ENCODE assay signal across 9 cellular contexts in the genomic region with DNA sequence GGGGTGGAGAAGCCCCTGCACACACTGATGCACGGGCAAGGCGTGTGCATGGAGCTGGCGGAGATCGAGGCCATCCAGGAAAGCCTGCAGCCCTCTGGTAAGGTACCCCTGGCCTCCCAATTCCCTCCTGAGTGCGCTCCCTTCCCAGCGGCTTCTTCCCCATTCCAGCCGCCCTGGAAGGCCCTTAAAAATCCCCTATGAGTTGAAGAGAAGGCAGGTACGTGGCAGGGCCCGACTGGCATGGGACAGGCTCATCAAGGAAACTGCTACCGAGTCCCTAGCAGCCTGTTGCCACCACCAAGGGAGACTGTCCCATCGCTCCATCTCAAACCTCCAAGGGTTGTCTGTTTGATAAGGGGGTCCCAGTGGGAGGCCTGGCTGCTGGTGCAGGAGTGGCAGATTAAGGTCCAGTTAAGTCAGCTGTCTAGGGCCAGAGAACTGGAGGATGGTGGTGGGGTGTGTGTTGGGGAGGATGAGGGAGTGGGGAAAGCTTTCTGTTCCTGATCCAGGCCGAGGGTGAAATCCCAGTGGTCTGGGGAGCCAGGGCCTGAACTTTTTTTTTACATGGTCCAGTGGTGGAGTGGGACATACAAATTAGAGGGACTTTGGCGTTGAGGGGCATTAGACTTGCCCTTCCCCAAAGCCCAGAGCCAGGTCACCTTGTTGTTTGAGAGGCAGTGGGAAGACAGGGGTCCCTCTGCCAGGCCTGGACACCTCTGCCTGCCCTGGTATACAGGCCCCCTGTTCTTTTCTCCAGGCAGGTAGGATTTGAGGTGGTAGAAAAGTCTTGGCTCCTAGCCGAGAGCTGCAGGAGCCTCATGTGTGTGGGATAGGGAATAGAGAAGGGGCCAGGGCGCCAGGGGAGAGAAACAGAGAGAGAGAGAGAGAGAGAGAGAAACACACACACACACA. TPM values are rescaled to one million over a fixed set of nuclear protein-coding genes. Genes with fewer than 3 reads are reported as not detected.
DNase-seq lines count a peak whose midpoint lies in the region; ATAC-seq, FAIRE-seq and TF ChIP-seq lines count a peak whose summit lies in the region.
"Had no signal": no experiment of that assay in that cellular context is flagged by ENCODE, and none has a peak within 500 bp of the region (broad histone marks: within the 10 kb centered on the region; RNA-seq: fewer than 3 reads in every experiment).

No MANE protein-coding gene starts in this region.

- peak overlapping the region; percentile 82 for H3K4me3 ChIP-seq in astrocyte (ENCODE audit: insufficient read depth, low read depth, low read length)
- H3K4me3 ChIP-seq in HepG2 (replicated peaks in 1 of 3; ENCODE audit: insufficient read depth in 1 of 3, low read depth in 2 of 3, low read length in 3 of 3): peak overlapping the region; percentile 38 to 81 (median 67)
- peak overlapping the region; percentile 56 to 74 (median 66) for H3K4me3 ChIP-seq in transverse colon

- no peak for TF ChIP-seq CTCF in astrocyte (IDR thresholded peaks at IDR 0.05; ENCODE audit: insufficient read depth, low read depth, low read length)
- TF ChIP-seq CTCF in HepG2 (CRISPR knock-in tag; IDR thresholded peaks at IDR 0.05): no peak
- peak in 2 of 5 experiments; percentile 1 to 3 for TF ChIP-seq CTCF in transverse colon (IDR thresholded peaks at IDR 0.05)

- H3K27me3 ChIP-seq in astrocyte (ENCODE audit: insufficient read depth, low read length): no peaks in the 10 kb centered on the region
- peaks cover 1 to 6% of the 10 kb centered on the region in 2 experiments; a peak in 3 of 5 replicates for H3K27me3 ChIP-seq in HepG2 (ENCODE audit: control insufficient read depth in 1 of 2, insufficient read depth in 2 of 2, low read length in 2 of 2)
- H3K27me3 ChIP-seq in transverse colon: no peaks in the 10 kb centered on the region

- H3K79me2 ChIP-seq in astrocyte (ENCODE audit: insufficient read depth, low read length) (peaks cover 53% of the 10 kb centered on the region), HepG2 (ENCODE audit: insufficient read depth, low read length) (no peaks in the 10 kb centered on the region)

- H3K4me1 Mint-ChIP-seq in stimulated activated naive CD8-positive, alpha-beta T cell treated with anti-CD3 and anti-CD28 coated beads, Interleukin-15, Interleukin-2, amounts not matched to agents 100 ng/mL and 50 ng/mL, for 24 hours (ENCODE audit: low read depth): peaks cover 36% of the 10 kb centered on the region
- H3K4me1 Mint-ChIP-seq in astrocyte (ENCODE audit: low read depth, unreplicated experiment): peaks cover 14% of the 10 kb centered on the region

- H3K27me3 Mint-ChIP-seq in stimulated activated naive CD8-positive, alpha-beta T cell treated with anti-CD3 and anti-CD28 coated beads, Interleukin-15, Interleukin-2, amounts not matched to agents 100 ng/mL and 50 ng/mL, for 24 hours: peaks cover 14% of the 10 kb centered on the region
- peaks cover 6% of the 10 kb centered on the region for H3K27me3 Mint-ChIP-seq in astrocyte (ENCODE audit: low read depth, unreplicated experiment)

- no peak for FAIRE-seq in astrocyte (lab: Jason Lieb, UNC)
- FAIRE-seq in HepG2 (lab: Jason Lieb, UNC): no peak
- FAIRE-seq: endometrium had no signal

- TF ChIP-seq POLR2A in HepG2 (IDR thresholded peaks at IDR 0.05; ENCODE audit: insufficient read depth in 1 of 2, low read depth in 2 of 2, low read length in 2 of 2): no peak
- TF ChIP-seq POLR2A in transverse colon (IDR thresholded peaks at IDR 0.05): no peak

- peak overlapping the region; percentile 48 for H3K27ac ChIP-seq in astrocyte (ENCODE audit: low read depth, low read length)
- H3K27ac ChIP-seq in HepG2 (ENCODE audit: extremely low read length, insufficient read depth, low read length): no peak overlapping the region
- peak overlapping the region; percentile 94 to 98 (median 96) for H3K27ac ChIP-seq in transverse colon
- no peak overlapping the region for H3K27ac ChIP-seq in caudate nucleus (ENCODE audit: low read depth, low read length)

- no peak for DNase-seq in stimulated activated naive CD8-positive, alpha-beta T cell treated with anti-CD3 and anti-CD28 coated beads, Interleukin-15, Interleukin-2, amounts not matched to agents 100 U/mL and 50 U/mL, for 24 hours
- DNase-seq in astrocyte (ENCODE audit: low read depth) (no peak), HepG2 (ENCODE audit: low spot score) (no peak), transverse colon (peak; percentile 27), NCI-H446 (lab: John Stamatoyannopoulos, UW) (no peak), NCI-H748 (lab: John Stamatoyannopoulos, UW; ENCODE audit: unreplicated experiment) (no peak), caudate nucleus (lab: John Stamatoyannopoulos, UW) (no peak)

- peaks cover 21% of the 10 kb centered on the region for H3K4me1 ChIP-seq in astrocyte (ENCODE audit: insufficient read depth, low read length)
- H3K4me1 ChIP-seq in HepG2 (ENCODE audit: insufficient read depth, low read length): peaks cover 63% of the 10 kb centered on the region
- peaks cover 33 to 68% (median 51%) of the 10 kb centered on the region in 4 donors for H3K4me1 ChIP-seq in transverse colon

- H4K20me1 ChIP-seq in astrocyte (ENCODE audit: insufficient read depth, low read length) (peaks cover 51% of the 10 kb centered on the region), HepG2 (ENCODE audit: insufficient read depth, low read length) (no peaks in the 10 kb centered on the region)

- H3K9me3 Mint-ChIP-seq in stimulated activated naive CD8-positive, alpha-beta T cell treated with anti-CD3 and anti-CD28 coated beads, Interleukin-15, Interleukin-2, amounts not matched to agents 100 ng/mL and 50 ng/mL, for 24 hours: no peaks in the 10 kb centered on the region
- no peaks in the 10 kb centered on the region for H3K9me3 Mint-ChIP-seq in astrocyte (ENCODE audit: unreplicated experiment)

- H3K9me3 ChIP-seq in astrocyte (ENCODE audit: insufficient read depth, low read depth, low read length): no peaks in the 10 kb centered on the region
- H3K9me3 ChIP-seq in HepG2 (ENCODE audit: low read length): no peaks in the 10 kb centered on the region
- no peaks in the 10 kb centered on the region for H3K9me3 ChIP-seq in transverse colon

- TF ChIP-seq RAD21 in HepG2 (CRISPR knock-in tag; IDR thresholded peaks at IDR 0.05): no peak

- in situ Hi-C loops in HepG2 (cut with HindIII; ENCODE audit: extremely low pct_ligation_motif_present, low pct_unique_long_range_greater_than_20kb) (loop anchor here (5.0 kb wide), 2 partner anchors 88 to 118 kb away; no protein-coding TSS in a partner anchor), transverse colon (cut with MboI; ENCODE audit: low pct_ligation_motif_present in 1 of 4, low pct_unique_long_range_greater_than_20kb in 1 of 4, low sequenced_read_pairs in 3 of 4) (loop anchor here in 3 of 4 donors (5.0 to 25.0 kb wide), 2 partner anchors 88 to 93 kb away; no protein-coding TSS in a partner anchor)

- H3K4me2 ChIP-seq in astrocyte (ENCODE audit: low read length) (peak overlapping the region; percentile 93), HepG2 (ENCODE audit: low read depth, low read length) (peak overlapping the region; percentile 98)

- H2AFZ ChIP-seq in astrocyte (ENCODE audit: low read depth, low read length): peak overlapping the region; percentile 59
- no peak overlapping the region for H2AFZ ChIP-seq in HepG2 (ENCODE audit: low read length)

- H3K4me3 Mint-ChIP-seq in stimulated activated naive CD8-positive, alpha-beta T cell treated with anti-CD3 and anti-CD28 coated beads, Interleukin-15, Interleukin-2, amounts not matched to agents 100 ng/mL and 50 ng/mL, for 24 hours: peak overlapping the region; percentile 81
- peak overlapping the region; percentile 85 for H3K4me3 Mint-ChIP-seq in astrocyte (ENCODE audit: unreplicated experiment)

- POLR2A ChIA-PET in HepG2 (lab: Yijun Ruan, JAX): interaction anchor here (0.7 to 1.8 kb wide), 8 partner anchors 7 to 116 kb away, joined by 3 to 8 read pairs (median 5); a partner anchor contains a TSS

- H3K27ac Mint-ChIP-seq in stimulated activated naive CD8-positive, alpha-beta T cell treated with anti-CD3 and anti-CD28 coated beads, Interleukin-15, Interleukin-2, amounts not matched to agents 100 ng/mL and 50 ng/mL, for 24 hours: peak overlapping the region; percentile 92
- H3K27ac Mint-ChIP-seq in astrocyte (ENCODE audit: unreplicated experiment): peak overlapping the region; percentile 84

- H3K9ac ChIP-seq in astrocyte (ENCODE audit: low read length) (peak overlapping the region; percentile 88), HepG2 (ENCODE audit: insufficient read depth, low read depth, low read length) (peak overlapping the region; percentile 20; the same call in 1 of the 2 replicates)

- intact Hi-C loops in HepG2 (cut with micrococcal nuclease; ENCODE audit: unreplicated experiment): loop anchor here (2.0 kb wide), 1 partner anchor 19 kb away; no protein-coding TSS in a partner anchor
- intact Hi-C loops in transverse colon (cut with DNase I; ENCODE audit: low total_unique reads): loop anchor here (1.0 to 5.0 kb wide), 3 partner anchors 22 to 88 kb away; no protein-coding TSS in a partner anchor

- H3K36me3 ChIP-seq in astrocyte (ENCODE audit: insufficient read depth, low read length) (no peaks in the 10 kb centered on the region), HepG2 (replicated peaks in 1 of 2; ENCODE audit: control insufficient read depth in 1 of 2, insufficient read depth in 2 of 2, low read length in 2 of 2) (no peaks in the 10 kb centered on the region), transverse colon (no peaks in the 10 kb centered on the region)

- TF ChIP-seq EP300 in HepG2 (IDR thresholded peaks at IDR 0.05; ENCODE audit: low read depth in 2 of 2, low read length in 2 of 2): no peak
- no peak for TF ChIP-seq EP300 in HepG2 (CRISPR knock-in tag; IDR thresholded peaks at IDR 0.05; ENCODE audit: borderline replicate concordance)
- no peak for TF ChIP-seq EP300 in transverse colon (IDR thresholded peaks at IDR 0.05; ENCODE audit: low read depth)

- no peak for ATAC-seq in stimulated activated naive CD8-positive, alpha-beta T cell treated with anti-CD3 and anti-CD28 coated beads, Interleukin-15, Interleukin-2, amounts not matched to agents 100 U/mL and 50 U/mL, for 24 hours
- ATAC-seq in HepG2: peak; percentile 5

- WGBS in HepG2 (ENCODE audit: low lambda C conversion rate): 5% methylated on average over 10 of the region's 15 CpGs
- WGBS in transverse colon (ENCODE audit: low coverage in 1 of 2), 2 donors: 0 to 9% methylated on average over 1 to 15 of the region's 15 CpGs

- BruUV-seq in HepG2 (replicated peaks; lab: Mats Ljungman, UMichigan): TSS peak; percentile 36

- CTCF ChIA-PET in HepG2 (lab: Yijun Ruan, JAX; ENCODE audit: low intra/inter-chr PET ratio, low total read pairs): interaction anchor here (1.5 to 1.9 kb wide), 3 partner anchors 86 to 116 kb away, joined by 4 to 8 read pairs (median 4); no protein-coding TSS in a partner anchor

- H3K36me3 Mint-ChIP-seq in stimulated activated naive CD8-positive, alpha-beta T cell treated with anti-CD3 and anti-CD28 coated beads, Interleukin-15, Interleukin-2, amounts not matched to agents 100 ng/mL and 50 ng/mL, for 24 hours (ENCODE audit: low read depth): no peaks in the 10 kb centered on the region
- no peaks in the 10 kb centered on the region for H3K36me3 Mint-ChIP-seq in astrocyte (ENCODE audit: low read depth, unreplicated experiment)

RNA-seq across cellular contexts. Expression of a gene that starts 1.0 kb away (rescaled TPM):
- total RNA-seq in astrocyte: 134 and 142 TPM in 2 replicates
- 4.1 and 4.9 TPM in 2 replicates for total RNA-seq in HepG2 (2016; rRNA removed; fragmentation: Illumina TruSeq; extraction: Trizol)
- 3.4 and 4.0 TPM in 2 replicates for total RNA-seq in HepG2 (2016; cell fraction: cytosol; rRNA removed; fragmentation: Illumina TruSeq; extraction: Trizol; ENCODE audit: low read depth)
- total RNA-seq in HepG2 (2016; cell fraction: insoluble cytoplasmic fraction; rRNA removed; fragmentation: Illumina TruSeq; extraction: Trizol): 3.5 and 4.8 TPM in 2 replicates
- 10.9 and 13.2 TPM in 2 replicates for total RNA-seq in HepG2 (2016; cell fraction: membrane; rRNA removed; fragmentation: Illumina TruSeq; extraction: Trizol)
- total RNA-seq in HepG2 (2016; cell fraction: nucleus; rRNA removed; fragmentation: Illumina TruSeq; extraction: Trizol): 10.1 and 10.9 TPM in 2 replicates
- 43.6 and 49.0 TPM in 2 replicates for polyA plus RNA-seq in HepG2 (2011; rRNA removed)
- polyA plus RNA-seq in HepG2 (2011; cell fraction: cytosol; rRNA removed): 42.1 and 55.6 TPM in 2 replicates
- polyA plus RNA-seq in HepG2 (2011; cell fraction: nucleus; rRNA removed): 26.0 and 26.1 TPM in 2 replicates
- polyA plus RNA-seq in HepG2 (2012): 23.1 and 40.9 TPM in 2 replicates
- polyA plus RNA-seq in HepG2 (2016; cell fraction: cytosol; fragmentation: Illumina TruSeq; extraction: Trizol; ENCODE audit: low read depth): 11.4 and 15.1 TPM in 2 replicates
- polyA plus RNA-seq in HepG2 (2016; cell fraction: insoluble cytoplasmic fraction; fragmentation: Illumina TruSeq; extraction: Trizol; ENCODE audit: low read depth): 10.4 and 12.4 TPM in 2 replicates
- polyA plus RNA-seq in HepG2 (2016; cell fraction: membrane; fragmentation: Illumina TruSeq; extraction: Trizol; ENCODE audit: low read depth): 18.8 and 25.1 TPM in 2 replicates
- 24.8 and 29.0 TPM in 2 replicates for polyA plus RNA-seq in HepG2 (2016; cell fraction: nucleus; fragmentation: Illumina TruSeq; extraction: Trizol; ENCODE audit: insufficient read depth, low read depth)
- polyA minus RNA-seq in HepG2 (2011; rRNA and poly(A)+ RNA removed; ENCODE audit: low replicate concordance): 0.19 and 99.5 TPM in 2 replicates
- 36.8 and 40.1 TPM in 2 replicates for polyA minus RNA-seq in HepG2 (2011; cell fraction: cytosol; rRNA and poly(A)+ RNA removed)
- polyA minus RNA-seq in HepG2 (2011; cell fraction: nucleus; rRNA and poly(A)+ RNA removed): 12.3 and 12.9 TPM in 2 replicates
- 100 to 1,000 TPM in 3 of 4 donors, 10 to 100 TPM in 1; 98.4 to 302 (median 166) TPM for total RNA-seq in transverse colon

RNA-seq across cellular contexts. Expression of a gene that starts 26.5 kb away (rescaled TPM):
- total RNA-seq in astrocyte: 7.3 and 12.6 TPM in 2 replicates
- total RNA-seq in HepG2 (2016; rRNA removed; fragmentation: Illumina TruSeq; extraction: Trizol): 327 and 614 TPM in 2 replicates
- total RNA-seq in HepG2 (2016; cell fraction: cytosol; rRNA removed; fragmentation: Illumina TruSeq; extraction: Trizol; ENCODE audit: low read depth): 35.7 and 38.5 TPM in 2 replicates
- 330 and 598 TPM in 2 replicates for total RNA-seq in HepG2 (2016; cell fraction: insoluble cytoplasmic fraction; rRNA removed; fragmentation: Illumina TruSeq; extraction: Trizol)
- total RNA-seq in HepG2 (2016; cell fraction: membrane; rRNA removed; fragmentation: Illumina TruSeq; extraction: Trizol): 112 and 128 TPM in 2 replicates
- total RNA-seq in HepG2 (2016; cell fraction: nucleus; rRNA removed; fragmentation: Illumina TruSeq; extraction: Trizol): 262 and 265 TPM in 2 replicates
- polyA plus RNA-seq in HepG2 (2011; rRNA removed): 52.7 and 108 TPM in 2 replicates
- 35.8 and 39.5 TPM in 2 replicates for polyA plus RNA-seq in HepG2 (2011; cell fraction: cytosol; rRNA removed)
- polyA plus RNA-seq in HepG2 (2011; cell fraction: nucleus; rRNA removed): 38.5 and 46.3 TPM in 2 replicates
- 78.9 and 178 TPM in 2 replicates for polyA plus RNA-seq in HepG2 (2012)
- polyA plus RNA-seq in HepG2 (2016; cell fraction: cytosol; fragmentation: Illumina TruSeq; extraction: Trizol; ENCODE audit: low read depth): 13.7 and 16.7 TPM in 2 replicates
- polyA plus RNA-seq in HepG2 (2016; cell fraction: insoluble cytoplasmic fraction; fragmentation: Illumina TruSeq; extraction: Trizol; ENCODE audit: low read depth): 406 and 447 TPM in 2 replicates
- 56.7 and 60.4 TPM in 2 replicates for polyA plus RNA-seq in HepG2 (2016; cell fraction: membrane; fragmentation: Illumina TruSeq; extraction: Trizol; ENCODE audit: low read depth)
- polyA plus RNA-seq in HepG2 (2016; cell fraction: nucleus; fragmentation: Illumina TruSeq; extraction: Trizol; ENCODE audit: insufficient read depth, low read depth): 324 and 347 TPM in 2 replicates
- 29.3 and 72.8 TPM in 2 replicates for polyA minus RNA-seq in HepG2 (2011; rRNA and poly(A)+ RNA removed; ENCODE audit: low replicate concordance)
- 58.4 and 82.8 TPM in 2 replicates for polyA minus RNA-seq in HepG2 (2011; cell fraction: cytosol; rRNA and poly(A)+ RNA removed)
- 83.2 and 96.0 TPM in 2 replicates for polyA minus RNA-seq in HepG2 (2011; cell fraction: nucleus; rRNA and poly(A)+ RNA removed)
- 10 to 100 TPM in 1 of 4 donors, 1 to 10 TPM in 2, under 1 TPM in 1; 0.37 to 25.5 (median 7.5) TPM for total RNA-seq in transverse colon

RNA-seq across cellular contexts. Expression of a gene that starts 57.2 kb away (rescaled TPM):
- total RNA-seq in astrocyte (not detected in 2 replicates), HepG2 (2016; rRNA removed; fragmentation: Illumina TruSeq; extraction: Trizol) (0.58 TPM in 2 replicates), transverse colon (1 to 10 TPM in 3 of 4 donors, not detected in 1; 1.2 to 4.2 (median 2.5) TPM)
- total RNA-seq in HepG2 (2016; cell fraction: cytosol; rRNA removed; fragmentation: Illumina TruSeq; extraction: Trizol; ENCODE audit: low read depth): 0.18 and 0.20 TPM in 2 replicates
- 0.32 and 0.51 TPM in 2 replicates for total RNA-seq in HepG2 (2016; cell fraction: insoluble cytoplasmic fraction; rRNA removed; fragmentation: Illumina TruSeq; extraction: Trizol)
- 0.31 and 0.38 TPM in 2 replicates for total RNA-seq in HepG2 (2016; cell fraction: membrane; rRNA removed; fragmentation: Illumina TruSeq; extraction: Trizol)
- 0.37 and 1.3 TPM in 2 replicates for total RNA-seq in HepG2 (2016; cell fraction: nucleus; rRNA removed; fragmentation: Illumina TruSeq; extraction: Trizol)
- 1.7 and 2.1 TPM in 2 replicates for polyA plus RNA-seq in HepG2 (2011; rRNA removed)
- 0.69 and 1.3 TPM in 2 replicates for polyA plus RNA-seq in HepG2 (2011; cell fraction: cytosol; rRNA removed)
- 7.1 and 10.8 TPM in 2 replicates for polyA plus RNA-seq in HepG2 (2011; cell fraction: nucleus; rRNA removed)
- 0.37 and 0.42 TPM in 2 replicates for polyA plus RNA-seq in HepG2 (2012)
- polyA plus RNA-seq in HepG2 (2016; cell fraction: cytosol; fragmentation: Illumina TruSeq; extraction: Trizol; ENCODE audit: low read depth): 0.20 and 0.22 TPM in 2 replicates
- 1.3 and 2.3 TPM in 2 replicates for polyA plus RNA-seq in HepG2 (2016; cell fraction: insoluble cytoplasmic fraction; fragmentation: Illumina TruSeq; extraction: Trizol; ENCODE audit: low read depth)
- 0.34 and 0.72 TPM in 2 replicates for polyA plus RNA-seq in HepG2 (2016; cell fraction: membrane; fragmentation: Illumina TruSeq; extraction: Trizol; ENCODE audit: low read depth)
- 4.4 and 6.8 TPM in 2 replicates for polyA plus RNA-seq in HepG2 (2016; cell fraction: nucleus; fragmentation: Illumina TruSeq; extraction: Trizol; ENCODE audit: insufficient read depth, low read depth)
- 7.4 and 24.1 TPM in 2 replicates for polyA minus RNA-seq in HepG2 (2011; rRNA and poly(A)+ RNA removed; ENCODE audit: low replicate concordance)
- 2.6 and 3.7 TPM in 2 replicates for polyA minus RNA-seq in HepG2 (2011; cell fraction: cytosol; rRNA and poly(A)+ RNA removed)
- 4.0 and 6.1 TPM in 2 replicates for polyA minus RNA-seq in HepG2 (2011; cell fraction: nucleus; rRNA and poly(A)+ RNA removed)

Comparison
In these comparisons a context has a peak if more than half of its experiments do, and no peak if none do; other contexts are left out.
1. H3K27ac ChIP-seq: peak in astrocyte (single experiment) and transverse colon (4 of 4); none in HepG2 (single experiment) and caudate nucleus (single experiment).
2. Peak in every context shown above with its lines, with median percentiles within 50 percentile points of each other: H3K4me3 ChIP-seq.